Comparison of ENCODE assay signal across 8 cellular contexts in genomic region chr6:111605100-111605748, GRCh38. TPM values are rescaled to one million over a fixed set of nuclear protein-coding genes. Genes with fewer than 3 reads are reported as not detected.
DNase-seq lines count a peak whose midpoint lies in the region; ATAC-seq, FAIRE-seq and TF ChIP-seq lines count a peak whose summit lies in the region.

No MANE protein-coding gene starts in this region.

- H3K27ac ChIP-seq in mammary epithelial cell (ENCODE audit: insufficient read depth, low read depth, low read length) (peak overlapping the region; percentile 97), skeletal muscle tissue (ENCODE audit: low read depth, low read length) (peak overlapping the region; percentile 94)

- H3K4me1 ChIP-seq in mammary epithelial cell (ENCODE audit: insufficient read depth, low read length), result peaks cover 41% of the 10 kb centered on the region
- peaks cover 41 to 54% (median 52%) of the 10 kb centered on the region in 3 donors for H3K4me1 ChIP-seq in skeletal muscle tissue (ENCODE audit: control insufficient read depth in 3 of 3, insufficient read depth in 3 of 3, low read length in 3 of 3)

- H3K9me3 Mint-ChIP-seq in CD14-positive monocyte (peaks cover 0 to 2% (median 0%) of the 10 kb centered on the region in 7 donors), immature natural killer cell (no peaks in the 10 kb centered on the region)

- BruUV-seq in mammary epithelial cell (replicated peaks; lab: Mats Ljungman, UMichigan), result TSS peak; percentile 66

- peaks cover 54% of the 10 kb centered on the region for H3K79me2 ChIP-seq in mammary epithelial cell (ENCODE audit: insufficient read depth, low read length)

- H3K4me3 Mint-ChIP-seq in CD14-positive monocyte, result peak overlapping the region; percentile 89 to 98
- peak overlapping the region; percentile 90 to 100 (median 95) for H3K4me3 Mint-ChIP-seq in immature natural killer cell

- H3K36me3 Mint-ChIP-seq in CD14-positive monocyte, result no peaks in the 10 kb centered on the region
- no peaks in the 10 kb centered on the region for H3K36me3 Mint-ChIP-seq in immature natural killer cell

- CTCF ChIA-PET in mammary epithelial cell (lab: Charles Lee; ENCODE audit: low non-redundant PET), result interaction anchor here (0.5 kb wide), 1 partner anchor 39 kb away, joined by 3 read pairs; no protein-coding TSS in a partner anchor

- no peaks in the 10 kb centered on the region for H4K20me1 ChIP-seq in mammary epithelial cell (ENCODE audit: insufficient read depth, low read length)

- DNase-seq in CD14-positive monocyte (ENCODE audit: low spot score), result peak; percentile 55
- DNase-seq in GM19239 (ENCODE audit: insufficient read length, low spot score), result peak; percentile 17
- DNase-seq in SK-N-DZ (ENCODE audit: low spot score), result peak; percentile 40
- peak; percentile 54 for DNase-seq in mammary epithelial cell
- DNase-seq in immature natural killer cell, result peak in 2 of 3 donors; percentile 7 to 21
- no peak for DNase-seq in effector CD8-positive, alpha-beta T cell (lab: John Stamatoyannopoulos, UW)

- H3K4me2 ChIP-seq in mammary epithelial cell (ENCODE audit: insufficient read depth, low read depth, low read length), result peak overlapping the region; percentile 94

- H3K9ac ChIP-seq in mammary epithelial cell (ENCODE audit: insufficient read depth, low read length) (peak overlapping the region; percentile 98), skeletal muscle tissue (ENCODE audit: low read depth in 1 of 3, low read length in 3 of 3) (peak overlapping the region; percentile 90 to 99 (median 93))

- H3K4me1 Mint-ChIP-seq in CD14-positive monocyte (peaks cover 53% of the 10 kb centered on the region), immature natural killer cell (peaks cover 37 to 56% of the 10 kb centered on the region in 2 donors)

- peak; percentile 36 for ATAC-seq in HG03196 (IDR thresholded peaks at IDR 0.05; ENCODE audit: unreplicated experiment)

- no peak for TF ChIP-seq CTCF in CD14-positive monocyte (IDR thresholded peaks at IDR 0.05)
- no peak for TF ChIP-seq CTCF in mammary epithelial cell (conservative IDR thresholded peaks at IDR 0.05 in 1 of 2, IDR thresholded peaks at IDR 0.05 in 1 of 2; ENCODE audit: extremely low read depth in 1 of 2, insufficient read depth in 1 of 2, low read depth in 1 of 2, low read length in 2 of 2)

- intact Hi-C loops in CD14-positive monocyte (cut with micrococcal nuclease), result loop anchor here in 1 of 2 donors (5.0 to 10.0 kb wide), 2 partner anchors 123 to 350 kb away; partner anchors contain the start of gene REV3L
- intact Hi-C loops in mammary epithelial cell (cut with micrococcal nuclease), result loop anchor here (1.0 to 2.0 kb wide), 4 partner anchors 13 to 122 kb away; partner anchors contain the start of gene REV3L

- H3K27ac Mint-ChIP-seq in CD14-positive monocyte (peak overlapping the region; percentile 93 to 99 (median 98)), immature natural killer cell (peak overlapping the region; percentile 86 to 96 (median 92))

- H3K36me3 ChIP-seq in mammary epithelial cell (ENCODE audit: insufficient read depth, low read length) (peaks cover 3% of the 10 kb centered on the region), skeletal muscle tissue (ENCODE audit: control insufficient read depth in 3 of 3, insufficient read depth in 3 of 3, low read length in 3 of 3) (no peaks in the 10 kb centered on the region)

- H3K27me3 ChIP-seq in mammary epithelial cell (ENCODE audit: insufficient read depth, low read length) (no peaks in the 10 kb centered on the region), skeletal muscle tissue (ENCODE audit: control insufficient read depth in 3 of 3, insufficient read depth in 3 of 3, low read length in 3 of 3) (no peaks in the 10 kb centered on the region)

- H2AFZ ChIP-seq in mammary epithelial cell (ENCODE audit: low read depth, low read length), result peak overlapping the region; percentile 76

- dilution Hi-C loops in mammary epithelial cell (cut with HindIII; ENCODE audit: low sequenced_read_pairs), result no loop called here

- WGBS in mammary epithelial cell (ENCODE audit: low coverage, missing lambda C conversion rate), result 2% methylated on average over 13 of the region's 18 CpGs

- peaks cover 0 to 2% (median 0%) of the 10 kb centered on the region in 3 donors for H3K27me3 Mint-ChIP-seq in CD14-positive monocyte (ENCODE audit: low read depth in 3 of 3)
- H3K27me3 Mint-ChIP-seq in immature natural killer cell (ENCODE audit: low read depth in 3 of 3), result peaks cover 0 to 4% (median 2%) of the 10 kb centered on the region in 3 donors

- H3K4me3 ChIP-seq in mammary epithelial cell (replicated peaks in 1 of 3; ENCODE audit: insufficient read depth in 1 of 3, low read depth in 2 of 3, low read length in 3 of 3) (peak overlapping the region; percentile 61 to 85 (median 83)), skeletal muscle tissue (ENCODE audit: low read length in 3 of 3) (peak overlapping the region; percentile 81 to 97 (median 84))

- FAIRE-seq in GM19239 (lab: Jason Lieb, UNC), result peak; percentile 52

- in situ Hi-C loops in mammary epithelial cell (cut with MboI; ENCODE audit: low sequenced_read_pairs in 2 of 2), result no loop called here

- H3K9me3 ChIP-seq in mammary epithelial cell (replicated peaks; ENCODE audit: insufficient read depth, low read length), result no peaks in the 10 kb centered on the region
- no peaks in the 10 kb centered on the region for H3K9me3 ChIP-seq in skeletal muscle tissue (ENCODE audit: control insufficient read depth in 3 of 3, low read length in 3 of 3)

RNA-seq across cellular contexts. Expression of gene TRAF3IP2, which starts 0.5 kb away (rescaled TPM):
- polyA plus RNA-seq in CD14-positive monocyte (1 to 10 TPM; 1.9 to 3.6 TPM), mammary epithelial cell (63.3 TPM), immature natural killer cell (10 to 100 TPM in 1 of 3 donors, 1 to 10 TPM in 1, not detected in 1; 1.9 to 10.6 TPM)
- 0.42 and 0.70 TPM in 2 replicates for polyA plus RNA-seq in SK-N-DZ (2014; cell fraction: cytosol; rRNA removed)
- 1.4 TPM in 1 of 2 replicates, not detected in the other for polyA plus RNA-seq in SK-N-DZ (2014; cell fraction: nucleus; rRNA removed)
- total RNA-seq in mammary epithelial cell (10 to 100 TPM; 65.8 to 82.2 TPM), skeletal muscle tissue (5.7 TPM)
- 40.0 TPM for polyA minus RNA-seq in mammary epithelial cell
